Comparison of ENCODE assay signal across 22 cellular contexts in genomic region chr11:71269603-71270511, GRCh38. TPM values are rescaled to one million over a fixed set of nuclear protein-coding genes. Genes with fewer than 3 reads are reported as not detected.
A peak's percentile ranks its signal among the peaks of the same experiment; 100 is the strongest.
DNase-seq lines count a peak whose midpoint lies in the region; ATAC-seq, FAIRE-seq and TF ChIP-seq lines count a peak whose summit lies in the region.
"Had no signal": no experiment of that assay in that cellular context is flagged by ENCODE, and none has a peak within 500 bp of the region (broad histone marks: within the 10 kb centered on the region; RNA-seq: fewer than 3 reads in every experiment).

No MANE protein-coding gene starts in this region.

- H3K9me3 ChIP-seq in astrocyte (ENCODE audit: insufficient read depth, low read depth, low read length), result peaks cover 5% of the 10 kb centered on the region
- H3K9me3 ChIP-seq in left lung, result peaks cover 0 to 16% of the 10 kb centered on the region in 2 donors
- H3K9me3 ChIP-seq: SK-N-SH had no signal

- no peak overlapping the region for H2AFZ ChIP-seq in astrocyte (ENCODE audit: low read depth, low read length)

- H3K4me3 ChIP-seq in astrocyte (ENCODE audit: insufficient read depth, low read depth, low read length) (no peak overlapping the region), left lung (no peak overlapping the region)
- H3K4me3 ChIP-seq: uterus had no signal

- TF ChIP-seq CTCF in astrocyte (IDR thresholded peaks at IDR 0.05; ENCODE audit: insufficient read depth, low read depth, low read length) (no peak), left lung (IDR thresholded peaks at IDR 0.05) (no peak), natural killer cell (IDR thresholded peaks at IDR 0.05) (no peak)

- H3K4me1 Mint-ChIP-seq in activated CD8-positive, alpha-beta memory T cell treated with anti-CD3 and anti-CD28 coated beads, Interleukin-2, amount 10 ng/mL, durations not matched to agents 7 days and 5 days, result no peaks in the 10 kb centered on the region
- peaks cover 10% of the 10 kb centered on the region for H3K4me1 Mint-ChIP-seq in astrocyte (ENCODE audit: low read depth, unreplicated experiment)
- H3K4me1 Mint-ChIP-seq in natural killer cell treated with Interleukin-12 subunit alpha and Interleukin-12 subunit beta and Interleukin-15 and Interleukin-18, amount 100 ng/mL, for 72 hours (ENCODE audit: low read depth in 2 of 2), result no peaks in the 10 kb centered on the region
- H3K4me1 Mint-ChIP-seq in activated T-helper 2 cell treated with anti-CD3 and anti-CD28 coated beads, Interferon-gamma antibody, Interleukin-2, Interleukin-4, amounts not matched to agents 10 μg/mL and 5 μg/mL and 100 μg/mL, durations not matched to agents 14 hours and 24 hours and 36 hours (ENCODE audit: low read depth), result no peaks in the 10 kb centered on the region
- no peaks in the 10 kb centered on the region for H3K4me1 Mint-ChIP-seq in natural killer cell
- H3K4me1 Mint-ChIP-seq: activated naive CD4-positive, alpha-beta T cell treated with anti-CD3 and anti-CD28 coated beads, Interleukin-2, amount 10 ng/mL, durations not matched to agents 7 days and 5 days had no signal

- H3K27me3 ChIP-seq in astrocyte (ENCODE audit: insufficient read depth, low read length) (peaks cover 5% of the 10 kb centered on the region), left lung (peaks cover 0 to 24% of the 10 kb centered on the region in 2 donors)
- H3K27me3 ChIP-seq: uterus had no signal

- ATAC-seq in activated CD8-positive, alpha-beta memory T cell treated with anti-CD3 and anti-CD28 coated beads, Interleukin-2, amount 10 ng/mL, durations not matched to agents 7 days and 5 days, result no peak
- ATAC-seq in left lung, result peak; percentile 62
- no peak for ATAC-seq in natural killer cell treated with Interleukin-12 subunit alpha and Interleukin-12 subunit beta and Interleukin-15 and Interleukin-18, amount 100 ng/mL, for 72 hours
- no peak for ATAC-seq in natural killer cell
- ATAC-seq: effector memory CD8-positive, alpha-beta T cell; left ventricle myocardium superior had no signal

- H3K36me3 ChIP-seq in astrocyte (ENCODE audit: insufficient read depth, low read length) (no peaks in the 10 kb centered on the region), left lung (no peaks in the 10 kb centered on the region)
- H3K36me3 ChIP-seq: uterus had no signal

- CTCF ChIA-PET in activated CD8-positive, alpha-beta memory T cell treated with anti-CD3 and anti-CD28 coated beads, Interleukin-2, amount 10 ng/mL, durations not matched to agents 7 days and 5 days (lab: Charles Lee), result no interaction called here

- no peak overlapping the region for H3K4me3 Mint-ChIP-seq in activated CD8-positive, alpha-beta memory T cell treated with anti-CD3 and anti-CD28 coated beads, Interleukin-2, amount 10 ng/mL, durations not matched to agents 7 days and 5 days
- H3K4me3 Mint-ChIP-seq in astrocyte (ENCODE audit: unreplicated experiment), result no peak overlapping the region
- no peak overlapping the region for H3K4me3 Mint-ChIP-seq in natural killer cell treated with Interleukin-12 subunit alpha and Interleukin-12 subunit beta and Interleukin-15 and Interleukin-18, amount 100 ng/mL, for 72 hours
- no peak overlapping the region for H3K4me3 Mint-ChIP-seq in activated T-helper 2 cell treated with anti-CD3 and anti-CD28 coated beads, Interferon-gamma antibody, Interleukin-2, Interleukin-4, amounts not matched to agents 10 μg/mL and 5 μg/mL and 100 μg/mL, durations not matched to agents 14 hours and 24 hours and 36 hours (ENCODE audit: low read depth)
- H3K4me3 Mint-ChIP-seq in natural killer cell, result no peak overlapping the region
- H3K4me3 Mint-ChIP-seq: activated naive CD4-positive, alpha-beta T cell treated with anti-CD3 and anti-CD28 coated beads, Interleukin-2, amount 10 ng/mL, durations not matched to agents 7 days and 5 days; effector memory CD8-positive, alpha-beta T cell had no signal

- H3K4me1 ChIP-seq in astrocyte (ENCODE audit: insufficient read depth, low read length) (peaks cover 5% of the 10 kb centered on the region), left lung (no peaks in the 10 kb centered on the region)
- H3K4me1 ChIP-seq: uterus had no signal

- no peak overlapping the region for H3K4me2 ChIP-seq in astrocyte (ENCODE audit: low read length)
- H3K4me2 ChIP-seq: SK-N-SH had no signal

- H3K27me3 Mint-ChIP-seq in activated CD8-positive, alpha-beta memory T cell treated with anti-CD3 and anti-CD28 coated beads, Interleukin-2, amount 10 ng/mL, durations not matched to agents 7 days and 5 days, result no peaks in the 10 kb centered on the region
- H3K27me3 Mint-ChIP-seq in astrocyte (ENCODE audit: low read depth, unreplicated experiment), result peaks cover 28% of the 10 kb centered on the region
- H3K27me3 Mint-ChIP-seq in natural killer cell treated with Interleukin-12 subunit alpha and Interleukin-12 subunit beta and Interleukin-15 and Interleukin-18, amount 100 ng/mL, for 72 hours, result peaks cover 5 to 17% of the 10 kb centered on the region in 2 donors
- no peaks in the 10 kb centered on the region for H3K27me3 Mint-ChIP-seq in activated T-helper 2 cell treated with anti-CD3 and anti-CD28 coated beads, Interferon-gamma antibody, Interleukin-2, Interleukin-4, amounts not matched to agents 10 μg/mL and 5 μg/mL and 100 μg/mL, durations not matched to agents 14 hours and 24 hours and 36 hours (ENCODE audit: low read depth)
- peaks cover 11 to 12% of the 10 kb centered on the region in 2 donors for H3K27me3 Mint-ChIP-seq in natural killer cell (ENCODE audit: low read depth in 2 of 2)

- DNase-seq in activated CD8-positive, alpha-beta memory T cell treated with anti-CD3 and anti-CD28 coated beads, Interleukin-2, amount 10 ng/mL, durations not matched to agents 7 days and 5 days, result peak; percentile 27
- no peak for DNase-seq in activated CD8-positive, alpha-beta memory T cell treated with anti-CD3 and anti-CD28 coated beads, Interleukin-2, amount 50 U/mL, for 48 hours
- peak; percentile 8 for DNase-seq in astrocyte (ENCODE audit: low read depth)
- DNase-seq in left lung, result no peak
- DNase-seq in ureter (ENCODE audit: low spot score), result peak; percentile 38
- no peak for DNase-seq in natural killer cell treated with Interleukin-12 subunit alpha and Interleukin-12 subunit beta and Interleukin-15 and Interleukin-18, amount 100 ng/mL, for 72 hours (ENCODE audit: low spot score)
- no peak for DNase-seq in activated T-helper 2 cell treated with anti-CD3 and anti-CD28 coated beads, Interferon-gamma antibody, Interleukin-2, Interleukin-4, amounts not matched to agents 10 μg/mL and 5 μg/mL and 100 μg/mL, durations not matched to agents 14 hours and 24 hours and 36 hours (ENCODE audit: low spot score)
- no peak for DNase-seq in natural killer cell
- DNase-seq: activated CD4-positive, alpha-beta T cell treated with anti-CD3 and anti-CD28 coated beads, Interleukin-2, amount 50 U/mL, for 4 hours; activated naive CD4-positive, alpha-beta T cell treated with anti-CD3 and anti-CD28 coated beads, Interleukin-2, amount 10 ng/mL, durations not matched to agents 7 days and 5 days; activated T-cell treated with anti-CD3 and anti-CD28 coated beads, Interleukin-2, amount 50 U/mL, for 1 hour; cerebellar nuclear complex; effector memory CD8-positive, alpha-beta T cell; left ventricle myocardium superior; NCI-H1092; NCI-H2081 treated with DMSO at 0.1 percent for 48 hours; NK-92 treated with Interleukin-12 subunit alpha and Interleukin-12 subunit beta, amount 100 ng/mL, for 24 hours; SK-N-SH; stimulated activated CD4-positive, alpha-beta T cell treated with anti-CD3 and anti-CD28 coated beads, Interleukin-12 subunit alpha, Interleukin-12 subunit beta, amount 100 ng/mL, for 4 hours; uterus had no signal

- H3K79me2 ChIP-seq in astrocyte (ENCODE audit: insufficient read depth, low read length), result no peaks in the 10 kb centered on the region

- H3K9me3 Mint-ChIP-seq in activated CD8-positive, alpha-beta memory T cell treated with anti-CD3 and anti-CD28 coated beads, Interleukin-2, amount 10 ng/mL, durations not matched to agents 7 days and 5 days (ENCODE audit: low read depth), result peaks cover 3% of the 10 kb centered on the region
- H3K9me3 Mint-ChIP-seq in astrocyte (ENCODE audit: unreplicated experiment) (peaks cover 21% of the 10 kb centered on the region), natural killer cell (peaks cover 0 to 9% of the 10 kb centered on the region in 2 donors)
- H3K9me3 Mint-ChIP-seq in natural killer cell treated with Interleukin-12 subunit alpha and Interleukin-12 subunit beta and Interleukin-15 and Interleukin-18, amount 100 ng/mL, for 72 hours, result peaks cover 3% of the 10 kb centered on the region
- peaks cover 14% of the 10 kb centered on the region for H3K9me3 Mint-ChIP-seq in activated T-helper 2 cell treated with anti-CD3 and anti-CD28 coated beads, Interferon-gamma antibody, Interleukin-2, Interleukin-4, amounts not matched to agents 10 μg/mL and 5 μg/mL and 100 μg/mL, durations not matched to agents 14 hours and 24 hours and 36 hours

- H3K27ac ChIP-seq in astrocyte (ENCODE audit: low read depth, low read length) (no peak overlapping the region), left lung (no peak overlapping the region)
- H3K27ac ChIP-seq: C4-2B, uterus had no signal

- H4K20me1 ChIP-seq in astrocyte (ENCODE audit: insufficient read depth, low read length), result no peaks in the 10 kb centered on the region

- no peak overlapping the region for H3K9ac ChIP-seq in astrocyte (ENCODE audit: low read length)
- H3K9ac ChIP-seq: SK-N-SH had no signal

- no peaks in the 10 kb centered on the region for H3K36me3 Mint-ChIP-seq in activated CD8-positive, alpha-beta memory T cell treated with anti-CD3 and anti-CD28 coated beads, Interleukin-2, amount 10 ng/mL, durations not matched to agents 7 days and 5 days
- H3K36me3 Mint-ChIP-seq in astrocyte (ENCODE audit: low read depth, unreplicated experiment) (no peaks in the 10 kb centered on the region), natural killer cell (peaks cover 5% of the 10 kb centered on the region)
- peaks cover 5% of the 10 kb centered on the region for H3K36me3 Mint-ChIP-seq in natural killer cell treated with Interleukin-12 subunit alpha and Interleukin-12 subunit beta and Interleukin-15 and Interleukin-18, amount 100 ng/mL, for 72 hours
- no peaks in the 10 kb centered on the region for H3K36me3 Mint-ChIP-seq in activated T-helper 2 cell treated with anti-CD3 and anti-CD28 coated beads, Interferon-gamma antibody, Interleukin-2, Interleukin-4, amounts not matched to agents 10 μg/mL and 5 μg/mL and 100 μg/mL, durations not matched to agents 14 hours and 24 hours and 36 hours (ENCODE audit: low read depth)
- H3K36me3 Mint-ChIP-seq: activated naive CD4-positive, alpha-beta T cell treated with anti-CD3 and anti-CD28 coated beads, Interleukin-2, amount 10 ng/mL, durations not matched to agents 7 days and 5 days had no signal

- no peak overlapping the region for H3K27ac Mint-ChIP-seq in activated CD8-positive, alpha-beta memory T cell treated with anti-CD3 and anti-CD28 coated beads, Interleukin-2, amount 10 ng/mL, durations not matched to agents 7 days and 5 days
- H3K27ac Mint-ChIP-seq in astrocyte (ENCODE audit: unreplicated experiment) (no peak overlapping the region), natural killer cell (no peak overlapping the region)
- no peak overlapping the region for H3K27ac Mint-ChIP-seq in natural killer cell treated with Interleukin-12 subunit alpha and Interleukin-12 subunit beta and Interleukin-15 and Interleukin-18, amount 100 ng/mL, for 72 hours
- H3K27ac Mint-ChIP-seq in activated T-helper 2 cell treated with anti-CD3 and anti-CD28 coated beads, Interferon-gamma antibody, Interleukin-2, Interleukin-4, amounts not matched to agents 10 μg/mL and 5 μg/mL and 100 μg/mL, durations not matched to agents 14 hours and 24 hours and 36 hours, result no peak overlapping the region
- H3K27ac Mint-ChIP-seq: activated naive CD4-positive, alpha-beta T cell treated with anti-CD3 and anti-CD28 coated beads, Interleukin-2, amount 10 ng/mL, durations not matched to agents 7 days and 5 days; effector memory CD8-positive, alpha-beta T cell had no signal

- FAIRE-seq in astrocyte (lab: Jason Lieb, UNC), result no peak
- FAIRE-seq: GM12892 had no signal

- intact Hi-C loops in left lung (cut with DNase I), result no loop called here
- intact Hi-C loops in activated T-helper 2 cell treated with anti-CD3 and anti-CD28 coated beads, Interferon-gamma antibody, Interleukin-2, Interleukin-4, amounts not matched to agents 10 μg/mL and 5 μg/mL and 100 μg/mL, durations not matched to agents 14 hours and 24 hours and 36 hours (cut with micrococcal nuclease), result no loop called here
- intact Hi-C loops in natural killer cell (cut with micrococcal nuclease), result no loop called here

RNA-seq across cellular contexts. Expression of gene SHANK2, which starts 17.5 kb away (rescaled TPM):
- total RNA-seq in activated CD8-positive, alpha-beta memory T cell treated with anti-CD3 and anti-CD28 coated beads, Interleukin-2, amount 10 ng/mL, durations not matched to agents 7 days and 5 days, result not detected
- total RNA-seq in astrocyte (6.4 and 10.1 TPM in 2 replicates), left lung (10 to 100 TPM; 33.2 to 44.0 TPM), ureter (77.1 TPM), natural killer cell (1 to 10 TPM in 1 of 3 donors, not detected in 2; 4.9 TPM)
- under 1 TPM in 1 of 2 donors, not detected in 1; 0.11 TPM for total RNA-seq in natural killer cell treated with Interleukin-12 subunit alpha and Interleukin-12 subunit beta and Interleukin-15 and Interleukin-18, amount 100 ng/mL, for 72 hours
- total RNA-seq in activated T-helper 2 cell treated with anti-CD3 and anti-CD28 coated beads, Interferon-gamma antibody, Interleukin-2, Interleukin-4, amounts not matched to agents 10 μg/mL and 5 μg/mL and 100 μg/mL, durations not matched to agents 14 hours and 24 hours and 36 hours, result not detected in 2 replicates

Comparison
In these comparisons a context has a peak if more than half of its experiments do, and no peak if none do; other contexts are left out.
1. DNase-seq: peak in activated CD8-positive, alpha-beta memory T cell treated with anti-CD3 and anti-CD28 coated beads, Interleukin-2, amount 10 ng/mL, durations not matched to agents 7 days and 5 days (single experiment), astrocyte (single experiment) and ureter (single experiment); none in activated CD8-positive, alpha-beta memory T cell treated with anti-CD3 and anti-CD28 coated beads, Interleukin-2, amount 50 U/mL, for 48 hours (single experiment), left lung (0 of 2), natural killer cell treated with Interleukin-12 subunit alpha and Interleukin-12 subunit beta and Interleukin-15 and Interleukin-18, amount 100 ng/mL, for 72 hours (single experiment), activated T-helper 2 cell treated with anti-CD3 and anti-CD28 coated beads, Interferon-gamma antibody, Interleukin-2, Interleukin-4, amounts not matched to agents 10 μg/mL and 5 μg/mL and 100 μg/mL, durations not matched to agents 14 hours and 24 hours and 36 hours (single experiment) and natural killer cell (single experiment).